In genomic region chr14:79543348-79543747, GRCh38 we compare ENCODE assay signal across 17 cellular contexts.
"Had no signal": no experiment of that assay in that cellular context is flagged by ENCODE, and none has a peak within 500 bp of the region (broad histone marks: within the 10 kb centered on the region; RNA-seq: fewer than 3 reads in every experiment).

No MANE protein-coding gene starts in this region.

- H3K4me3 ChIP-seq: esophagus muscularis mucosa, gastrocnemius medialis, heart right ventricle, mucosa of descending colon, right atrium auricular region, sigmoid colon, tibial nerve had no signal

- H3K36me3 ChIP-seq: esophagus muscularis mucosa, gastrocnemius medialis, heart right ventricle, right atrium auricular region, sigmoid colon, tibial nerve had no signal

- H3K27ac ChIP-seq: epithelial cell of prostate, gastrocnemius medialis, right atrium auricular region, tibial nerve had no signal

- H3K4me1 ChIP-seq: gastrocnemius medialis had no signal

- H3K9me3 ChIP-seq: esophagus muscularis mucosa, gastrocnemius medialis, mucosa of descending colon, right atrium auricular region, sigmoid colon, tibial nerve had no signal

- DNase-seq: effector memory CD8-positive, alpha-beta T cell; gastrocnemius medialis; heart right ventricle; hypothalamus; kidney glomerular epithelial cell; mammary epithelial cell; natural killer cell; posterior cingulate gyrus; sigmoid colon; small intestine; stimulated activated CD4-positive, alpha-beta T cell treated with anti-CD3 and anti-CD28 coated beads, Interleukin-12 subunit alpha, Interleukin-12 subunit beta, amount 100 ng/mL, for 4 hours had no signal

- H3K27me3 ChIP-seq: esophagus muscularis mucosa, gastrocnemius medialis, heart right ventricle, right atrium auricular region, sigmoid colon, tibial nerve had no signal

- ATAC-seq: effector memory CD8-positive, alpha-beta T cell; gastrocnemius medialis; heart right ventricle; mucosa of descending colon; natural killer cell; stimulated activated effector memory CD8-positive, alpha-beta T cell treated with anti-CD3 and anti-CD28 coated beads, Interleukin-12 subunit alpha, Interleukin-12 subunit beta, amount 100 ng/mL, for 72 hours had no signal
